Comparison of ENCODE assay signal across 20 cellular contexts in the genomic region with DNA sequence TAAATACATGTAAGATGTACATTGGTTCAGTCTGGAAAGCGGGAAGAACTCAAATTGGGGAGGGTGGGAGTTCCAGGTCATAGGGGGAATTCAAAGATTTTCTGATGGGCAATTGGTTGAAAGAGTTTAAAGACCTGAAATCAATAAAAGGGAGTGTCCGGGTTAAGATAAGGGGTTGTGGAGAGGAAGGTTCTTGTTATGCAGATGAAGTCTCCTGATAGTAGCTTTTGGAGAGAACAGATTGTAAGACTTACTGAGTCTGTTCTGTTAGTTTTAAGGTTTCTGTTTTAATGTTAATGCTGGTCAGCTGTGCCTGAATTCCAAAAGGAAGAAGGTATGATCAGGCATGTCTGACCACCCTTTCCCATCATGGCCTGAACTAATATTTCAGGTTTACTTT.
"Had no signal": no experiment of that assay in that cellular context is flagged by ENCODE, and none has a peak within 500 bp of the region (broad histone marks: within the 10 kb centered on the region; RNA-seq: fewer than 3 reads in every experiment).

No MANE protein-coding gene starts in this region.

- H3K4me3 Mint-ChIP-seq: mesothelial cell of epicardium; naive B cell; naive thymus-derived CD8-positive, alpha-beta T cell had no signal

- H3K27me3 ChIP-seq: dorsolateral prefrontal cortex, esophagus muscularis mucosa, foreskin keratinocyte, gastroesophageal sphincter, heart left ventricle, hepatocyte, left lung had no signal

- H3K27ac ChIP-seq: coronary artery, dorsolateral prefrontal cortex, esophagus muscularis mucosa, foreskin keratinocyte, gastroesophageal sphincter, heart left ventricle, hepatocyte, left lung, lower lobe of right lung had no signal

- ATAC-seq: foreskin keratinocyte; gastroesophageal sphincter; heart left ventricle; left cardiac atrium; left lung; left ventricle myocardium superior; lower lobe of right lung; mucosa of descending colon; naive thymus-derived CD8-positive, alpha-beta T cell had no signal

- H3K27me3 Mint-ChIP-seq: naive B cell; naive thymus-derived CD8-positive, alpha-beta T cell had no signal

- H3K36me3 ChIP-seq: esophagus muscularis mucosa, gastroesophageal sphincter, left lung, lower lobe of right lung had no signal

- H3K4me1 ChIP-seq: esophagus muscularis mucosa, foreskin keratinocyte, gastroesophageal sphincter, heart left ventricle, left lung, lower lobe of right lung had no signal

- H3K27ac Mint-ChIP-seq: mesothelial cell of epicardium had no signal

- H3K4me1 Mint-ChIP-seq: mesothelial cell of epicardium had no signal

- H3K9me3 ChIP-seq: esophagus muscularis mucosa, gastroesophageal sphincter, left lung, lower lobe of right lung, mucosa of descending colon had no signal

- H3K4me3 ChIP-seq: coronary artery, dorsolateral prefrontal cortex, esophagus muscularis mucosa, gastroesophageal sphincter, heart left ventricle, hepatocyte, left lung, lower lobe of right lung, mucosa of descending colon had no signal

- DNase-seq: dermis blood vessel endothelial cell; dorsolateral prefrontal cortex; effector CD4-positive, alpha-beta T cell; effector memory CD4-positive, alpha-beta T cell; foreskin keratinocyte; heart left ventricle; hypothalamus; left cardiac atrium; left lung; left ventricle myocardium superior; lower lobe of right lung; mesenchymal stem cell; mucosa of descending colon; naive B cell; naive thymus-derived CD8-positive, alpha-beta T cell had no signal
